ENCODE assay signal across 8 cellular contexts in genomic region chr18:9683418-9684396, GRCh38. TPM values are rescaled to one million over a fixed set of nuclear protein-coding genes. Genes with fewer than 3 reads are reported as not detected.
DNase-seq lines count a peak whose midpoint lies in the region; ATAC-seq, FAIRE-seq and TF ChIP-seq lines count a peak whose summit lies in the region.

No MANE protein-coding gene starts in this region.

- H3K4me1 ChIP-seq in astrocyte (ENCODE audit: insufficient read depth, low read length), result peaks cover 32% of the 10 kb centered on the region
- peaks cover 15% of the 10 kb centered on the region for H3K4me1 ChIP-seq in keratinocyte (ENCODE audit: control insufficient read depth, extremely low read depth, insufficient read depth, low read length)
- no peaks in the 10 kb centered on the region for H3K4me1 ChIP-seq in uterus
- no peaks in the 10 kb centered on the region for H3K4me1 ChIP-seq in prostate gland (replicated peaks)

- H4K20me1 ChIP-seq in astrocyte (ENCODE audit: insufficient read depth, low read length) (no peaks in the 10 kb centered on the region), keratinocyte (ENCODE audit: control insufficient read depth, extremely low read depth, insufficient read depth, low read length) (no peaks in the 10 kb centered on the region)

- H3K4me3 ChIP-seq in AG10803 (ENCODE audit: low read length), result no peak overlapping the region
- no peak overlapping the region for H3K4me3 ChIP-seq in astrocyte (ENCODE audit: insufficient read depth, low read depth, low read length)
- H3K4me3 ChIP-seq in keratinocyte (ENCODE audit: control insufficient read depth in 2 of 3, extremely low read depth in 1 of 3, insufficient read depth in 2 of 3, low read depth in 1 of 3, low read length in 3 of 3), result no peak overlapping the region
- H3K4me3 ChIP-seq in uterus, result peak overlapping the region in 1 of 2 donors; percentile 2
- no peak overlapping the region for H3K4me3 ChIP-seq in prostate gland

- peaks cover 26% of the 10 kb centered on the region for H3K4me1 Mint-ChIP-seq in astrocyte (ENCODE audit: low read depth, unreplicated experiment)

- dilution Hi-C loops in keratinocyte (cut with MboI; ENCODE audit: extremely low pct_ligation_motif_present, low sequenced_read_pairs), result no loop called here

- no peak for ATAC-seq in GM19452 (IDR thresholded peaks at IDR 0.05; ENCODE audit: unreplicated experiment)

- WGBS in prostate gland, result 58% methylated on average over 9 of the region's 9 CpGs

- H3K9ac ChIP-seq in astrocyte (ENCODE audit: low read length) (peak overlapping the region; percentile 3), keratinocyte (ENCODE audit: control insufficient read depth, extremely low read depth, insufficient read depth, low read length) (no peak overlapping the region)

- no peaks in the 10 kb centered on the region for H3K9me3 Mint-ChIP-seq in astrocyte (ENCODE audit: unreplicated experiment)

- H3K79me2 ChIP-seq in astrocyte (ENCODE audit: insufficient read depth, low read length) (no peaks in the 10 kb centered on the region), keratinocyte (ENCODE audit: control insufficient read depth, insufficient read depth, low read length) (no peaks in the 10 kb centered on the region)

- DNase-seq in AG10803 (ENCODE audit: low read depth), result peak; percentile 87
- peak; percentile 96 for DNase-seq in LHCN-M2 (ENCODE audit: low read depth)
- DNase-seq in astrocyte (ENCODE audit: low read depth), result peak; percentile 63
- no peak for DNase-seq in keratinocyte (ENCODE audit: low read depth, low spot score)
- DNase-seq in uterus, result peak; percentile 38 to 64
- no peak for DNase-seq in prostate gland (ENCODE audit: low spot score)
- no peak for DNase-seq in activated naive CD4-positive, alpha-beta T cell treated with Interleukin-2 at 50 U/mL for 16 hours

- no peaks in the 10 kb centered on the region for H3K9me3 ChIP-seq in astrocyte (ENCODE audit: insufficient read depth, low read depth, low read length)
- no peaks in the 10 kb centered on the region for H3K9me3 ChIP-seq in keratinocyte (ENCODE audit: control insufficient read depth, low read depth, low read length)
- no peaks in the 10 kb centered on the region for H3K9me3 ChIP-seq in uterus
- H3K9me3 ChIP-seq in prostate gland, result no peaks in the 10 kb centered on the region

- H3K27ac Mint-ChIP-seq in astrocyte (ENCODE audit: unreplicated experiment), result peak overlapping the region; percentile 90

- FAIRE-seq in astrocyte (lab: Jason Lieb, UNC) (peak; percentile 60), keratinocyte (lab: Jason Lieb, UNC) (peak; percentile 85)

- H3K4me2 ChIP-seq in astrocyte (ENCODE audit: low read length), result peak overlapping the region; percentile 20
- H3K4me2 ChIP-seq in keratinocyte (ENCODE audit: control insufficient read depth, extremely low read depth, insufficient read depth, low read depth, low read length), result no peak overlapping the region

- no peaks in the 10 kb centered on the region for H3K9me1 ChIP-seq in keratinocyte (ENCODE audit: control insufficient read depth, extremely low read depth, insufficient read depth, low read length)

- no peaks in the 10 kb centered on the region for H3K36me3 ChIP-seq in astrocyte (ENCODE audit: insufficient read depth, low read length)
- no peaks in the 10 kb centered on the region for H3K36me3 ChIP-seq in keratinocyte (ENCODE audit: control insufficient read depth in 2 of 2, extremely low read depth in 1 of 2, insufficient read depth in 2 of 2, low read length in 2 of 2)
- H3K36me3 ChIP-seq in uterus, result no peaks in the 10 kb centered on the region
- no peaks in the 10 kb centered on the region for H3K36me3 ChIP-seq in prostate gland

- TF ChIP-seq CTCF in AG10803 (conservative IDR thresholded peaks at IDR 0.05; ENCODE audit: low read length) (peak; percentile 72), astrocyte (IDR thresholded peaks at IDR 0.05; ENCODE audit: insufficient read depth, low read depth, low read length) (peak; percentile 56), keratinocyte (optimal IDR thresholded peaks at IDR 0.05 in 1 of 3, IDR thresholded peaks at IDR 0.05 in 1 of 3, conservative IDR thresholded peaks at IDR 0.05 in 1 of 3; ENCODE audit: extremely low read depth in 1 of 3, insufficient read depth in 2 of 3, low read length in 3 of 3) (peak; percentile 26 to 65 (median 39)), uterus (IDR thresholded peaks at IDR 0.05) (peak; percentile 53 to 65 (median 60)), prostate gland (IDR thresholded peaks at IDR 0.05) (peak in 2 of 4 experiments; percentile 19 to 21)

- H3K27ac ChIP-seq in astrocyte (ENCODE audit: low read depth, low read length), result no peak overlapping the region
- no peak overlapping the region for H3K27ac ChIP-seq in keratinocyte (ENCODE audit: control insufficient read depth, insufficient read depth, low read length)
- H3K27ac ChIP-seq in uterus, result peak overlapping the region; percentile 70 to 73
- peak overlapping the region in 1 of 2 donors; percentile 8 for H3K27ac ChIP-seq in prostate gland

- no peaks in the 10 kb centered on the region for H3K27me3 ChIP-seq in astrocyte (ENCODE audit: insufficient read depth, low read length)
- H3K27me3 ChIP-seq in keratinocyte (ENCODE audit: control insufficient read depth, extremely low read depth, insufficient read depth, low read length), result no peaks in the 10 kb centered on the region
- H3K27me3 ChIP-seq in uterus, result no peaks in the 10 kb centered on the region
- H3K27me3 ChIP-seq in prostate gland (replicated peaks; ENCODE audit: insufficient read depth), result no peaks in the 10 kb centered on the region

- H3K36me3 Mint-ChIP-seq in astrocyte (ENCODE audit: low read depth, unreplicated experiment), result no peaks in the 10 kb centered on the region

- TF ChIP-seq POLR2A in uterus (IDR thresholded peaks at IDR 0.05) (no peak), prostate gland (IDR thresholded peaks at IDR 0.05) (no peak)

- intact Hi-C loops in uterus (cut with DNase I; ENCODE audit: low total_unique reads) (no loop called here), prostate gland (cut with DNase I) (no loop called here)

- H2AFZ ChIP-seq in astrocyte (ENCODE audit: low read depth, low read length) (peak overlapping the region; percentile 54), keratinocyte (ENCODE audit: control insufficient read depth, low read length) (peak overlapping the region; percentile 45)

- H3K4me3 Mint-ChIP-seq in astrocyte (ENCODE audit: unreplicated experiment), result peak overlapping the region; percentile 9

- H3K27me3 Mint-ChIP-seq in astrocyte (ENCODE audit: low read depth, unreplicated experiment), result no peaks in the 10 kb centered on the region

RNA-seq across cellular contexts. Expression of gene RAB31, which starts 24.4 kb away (rescaled TPM):
- total RNA-seq in LHCN-M2 (2014; rRNA removed), result 26.2 and 31.3 TPM in 2 replicates
- 19.9 TPM for polyA plus RNA-seq in LHCN-M2 (2012)
- total RNA-seq in astrocyte, result 88.7 and 100 TPM in 2 replicates
- polyA plus RNA-seq in keratinocyte, result 40.4 to 53.9 TPM (median 47.0 TPM) in 3 replicates
- 13.5 TPM for polyA plus RNA-seq in keratinocyte (2011; ENCODE audit: low read depth)
- 42.4 and 68.1 TPM in 2 replicates for polyA plus RNA-seq in keratinocyte (2011; cell fraction: cytosol; rRNA removed)
- polyA plus RNA-seq in keratinocyte (2011; cell fraction: nucleus; rRNA removed), result 64.7 and 66.8 TPM in 2 replicates
- 22.9 and 43.5 TPM in 2 replicates for polyA plus RNA-seq in keratinocyte (2012; ENCODE audit: low replicate concordance)
- 24.2 to 57.1 TPM (median 52.3 TPM) in 3 replicates for polyA minus RNA-seq in keratinocyte
- polyA minus RNA-seq in keratinocyte (2011; cell fraction: cytosol; rRNA and poly(A)+ RNA removed), result 36.8 TPM
- polyA minus RNA-seq in keratinocyte (2011; cell fraction: nucleus; rRNA and poly(A)+ RNA removed), result 14.5 and 32.2 TPM in 2 replicates
- 10 to 100 TPM; 22.9 to 98.1 (median 34.3) TPM for total RNA-seq in uterus
- total RNA-seq in prostate gland, result 10 to 100 TPM in 1 of 2 donors, 1 to 10 TPM in 1; 7.7 to 86.9 TPM

Comparison
In these comparisons a context has a peak if more than half of its experiments do, and no peak if none do; other contexts are left out.
1. DNase-seq: peak in AG10803 (single experiment), LHCN-M2 (single experiment), astrocyte (single experiment) and uterus (2 of 2); none in keratinocyte (single experiment), prostate gland (single experiment) and activated naive CD4-positive, alpha-beta T cell treated with Interleukin-2 at 50 U/mL for 16 hours (single experiment).
2. H3K27ac ChIP-seq: peak in uterus (2 of 2); none in astrocyte (single experiment) and keratinocyte (single experiment).